In genomic region chr12:112806721-112807120, GRCh38 we compare ENCODE assay signal across 37 cellular contexts. TPM values are rescaled to one million over a fixed set of nuclear protein-coding genes. Genes with fewer than 3 reads are reported as not detected.
"Had no signal": no experiment of that assay in that cellular context is flagged by ENCODE, and none has a peak within 500 bp of the region (broad histone marks: within the 10 kb centered on the region; RNA-seq: fewer than 3 reads in every experiment).

No MANE protein-coding gene starts in this region.

- H3K9me3 Mint-ChIP-seq: activated B cell treated with CpG ODN at 0.5 μM for 24 hours; activated CD4-positive, alpha-beta memory T cell treated with anti-CD3 and anti-CD28 coated beads for 36 hours; activated CD4-positive, alpha-beta T cell treated with anti-CD3 and anti-CD28 coated beads, Interleukin-2, amount 10 ng/mL, durations not matched to agents 24 days and 14 days; activated CD8-positive, alpha-beta T cell treated with anti-CD3 and anti-CD28 coated beads for 36 hours; activated naive CD4-positive, alpha-beta T cell treated with anti-CD3 and anti-CD28 coated beads for 36 hours; activated naive CD4-positive, alpha-beta T cell treated with anti-CD3 and anti-CD28 coated beads, Interleukin-2, amount 50 U/mL, for 72 hours; activated naive CD8-positive, alpha-beta T cell treated with anti-CD3 and anti-CD28 coated beads for 36 hours; activated T-cell treated with anti-CD3 and anti-CD28 coated beads, Interleukin-2, amount 50 U/mL, for 4 hours; activated T-cell treated with anti-CD3 and anti-CD28 coated beads, Interleukin-2, amount 50 U/mL, for 72 hours; activated T-helper 1 cell treated with anti-CD3 and anti-CD28 coated beads, Interleukin-12 subunit alpha, Interleukin-12 subunit beta, Interleukin-2, Interleukin-4 antibody, amounts not matched to agents 30 ng/mL and 10 ng/mL and 1 ng/mL, durations not matched to agents 14 hours and 24 hours and 36 hours; activated T-helper 17 cell treated with anti-CD3 and anti-CD28 coated beads, Interleukin-2, amount 50 U/mL, for 72 hours; T-helper 1 cell treated with Interleukin-12 subunit alpha and Interleukin-12 subunit beta and Interleukin-4 antibody, amounts not matched to agents 30 μg/mL and 1 μg/mL, for 36 hours; T-helper 2 cell treated with Interferon-gamma antibody and Interleukin-4, amounts not matched to agents 5 μg/mL and 100 μg/mL, for 36 hours had no signal

- ATAC-seq: activated CD8-positive, alpha-beta T cell treated with anti-CD3 and anti-CD28 coated beads for 36 hours; activated naive CD4-positive, alpha-beta T cell treated with anti-CD3 and anti-CD28 coated beads, Interleukin-2, amount 50 U/mL, for 72 hours; activated T-cell treated with anti-CD3 and anti-CD28 coated beads, Interleukin-2, amount 50 U/mL, for 4 hours; activated T-cell treated with anti-CD3 and anti-CD28 coated beads, Interleukin-2, amount 50 U/mL, for 72 hours; activated T-helper 17 cell treated with anti-CD3 and anti-CD28 coated beads, Interleukin-2, amount 50 U/mL, for 72 hours; body of pancreas had no signal

- DNase-seq: activated B cell treated with CpG ODN at 0.5 μM for 24 hours; activated CD4-positive, alpha-beta memory T cell treated with anti-CD3 and anti-CD28 coated beads for 36 hours; activated CD4-positive, alpha-beta T cell treated with anti-CD3 and anti-CD28 coated beads for 4 hours; activated CD4-positive, alpha-beta T cell treated with anti-CD3 and anti-CD28 coated beads, Interleukin-2, amount 10 ng/mL, durations not matched to agents 24 days and 14 days; activated CD4-positive, alpha-beta T cell treated with anti-CD3 and anti-CD28 coated beads, Interleukin-2, amount 50 U/mL, for 1 hour; activated CD4-positive, alpha-beta T cell treated with anti-CD3 and anti-CD28 coated beads, Interleukin-2, amount 50 U/mL, for 4 hours; activated CD4-positive, CD25-positive, alpha-beta regulatory T cell treated with anti-CD3 and anti-CD28 coated beads, Interleukin-2, amount 50 U/mL, for 72 hours; activated CD8-positive, alpha-beta memory T cell treated with anti-CD3 and anti-CD28 coated beads, Interleukin-2, amount 50 U/mL, for 4 hours; activated CD8-positive, alpha-beta T cell treated with anti-CD3 and anti-CD28 coated beads for 36 hours; activated effector memory CD4-positive, alpha-beta T cell treated with anti-CD3 and anti-CD28 coated beads, Interleukin-2, amount 50 U/mL, for 16 hours; activated gamma-delta T cell treated with Interleukin-2 at 50 U/mL for 16 hours; activated naive CD4-positive, alpha-beta T cell; activated naive CD4-positive, alpha-beta T cell treated with anti-CD3 and anti-CD28 coated beads for 36 hours; activated naive CD4-positive, alpha-beta T cell treated with anti-CD3 and anti-CD28 coated beads, Interleukin-2, amount 50 U/mL, for 16 hours; activated naive CD8-positive, alpha-beta T cell treated with anti-CD3 and anti-CD28 coated beads for 36 hours; activated T-cell treated with anti-CD3 and anti-CD28 coated beads for 4 hours; activated T-cell treated with anti-CD3 and anti-CD28 coated beads, Interleukin-2, amount 50 U/mL, for 1 hour; activated T-cell treated with anti-CD3 and anti-CD28 coated beads, Interleukin-2, amount 50 U/mL, for 4 hours; activated T-cell treated with anti-CD3 and anti-CD28 coated beads, Interleukin-2, amount 50 U/mL, for 72 hours; amniotic stem cell; aorta; body of pancreas; brain microvascular endothelial cell; central memory CD4-positive, alpha-beta T cell; T-helper 2 cell; T-helper 9 cell had no signal

- FAIRE-seq: astrocyte, TTC549 had no signal

- H3K4me3 ChIP-seq: adrenal gland, body of pancreas, breast epithelium had no signal

- H3K36me3 Mint-ChIP-seq: activated CD4-positive, alpha-beta memory T cell treated with anti-CD3 and anti-CD28 coated beads for 36 hours; activated naive CD4-positive, alpha-beta T cell treated with anti-CD3 and anti-CD28 coated beads, Interleukin-2, amount 50 U/mL, for 72 hours; activated naive CD8-positive, alpha-beta T cell treated with anti-CD3 and anti-CD28 coated beads for 36 hours had no signal

- H3K4me1 Mint-ChIP-seq: activated B cell treated with CpG ODN at 0.5 μM for 24 hours; activated CD4-positive, alpha-beta T cell treated with anti-CD3 and anti-CD28 coated beads, Interleukin-2, amount 10 ng/mL, durations not matched to agents 24 days and 14 days; activated naive CD8-positive, alpha-beta T cell treated with anti-CD3 and anti-CD28 coated beads for 36 hours; activated T-helper 17 cell treated with anti-CD3 and anti-CD28 coated beads, Interleukin-2, amount 50 U/mL, for 72 hours had no signal

- H3K4me1 ChIP-seq: adrenal gland, body of pancreas, breast epithelium had no signal

- H3K27ac ChIP-seq: adrenal gland, body of pancreas, brain microvascular endothelial cell, breast epithelium, VCaP had no signal

- H3K9me3 ChIP-seq: adrenal gland, body of pancreas, breast epithelium had no signal

- H3K27ac Mint-ChIP-seq: activated B cell treated with CpG ODN at 0.5 μM for 24 hours; activated CD4-positive, alpha-beta memory T cell treated with anti-CD3 and anti-CD28 coated beads for 36 hours; activated CD4-positive, alpha-beta T cell treated with anti-CD3 and anti-CD28 coated beads, Interleukin-2, amount 10 ng/mL, durations not matched to agents 24 days and 14 days; activated CD8-positive, alpha-beta T cell treated with anti-CD3 and anti-CD28 coated beads for 36 hours; activated naive CD4-positive, alpha-beta T cell treated with anti-CD3 and anti-CD28 coated beads for 36 hours; activated naive CD4-positive, alpha-beta T cell treated with anti-CD3 and anti-CD28 coated beads, Interleukin-2, amount 50 U/mL, for 72 hours; activated naive CD8-positive, alpha-beta T cell treated with anti-CD3 and anti-CD28 coated beads for 36 hours; activated T-cell treated with anti-CD3 and anti-CD28 coated beads, Interleukin-2, amount 50 U/mL, for 72 hours; activated T-helper 1 cell treated with anti-CD3 and anti-CD28 coated beads, Interleukin-12 subunit alpha, Interleukin-12 subunit beta, Interleukin-2, Interleukin-4 antibody, amounts not matched to agents 30 ng/mL and 10 ng/mL and 1 ng/mL, durations not matched to agents 14 hours and 24 hours and 36 hours; activated T-helper 17 cell treated with anti-CD3 and anti-CD28 coated beads, Interleukin-2, amount 50 U/mL, for 72 hours; T-helper 1 cell treated with Interleukin-12 subunit alpha and Interleukin-12 subunit beta and Interleukin-4 antibody, amounts not matched to agents 30 μg/mL and 1 μg/mL, for 36 hours; T-helper 2 cell treated with Interferon-gamma antibody and Interleukin-4, amounts not matched to agents 5 μg/mL and 100 μg/mL, for 36 hours had no signal

- H3K4me3 Mint-ChIP-seq: activated B cell treated with CpG ODN at 0.5 μM for 24 hours; activated CD4-positive, alpha-beta memory T cell treated with anti-CD3 and anti-CD28 coated beads for 36 hours; activated CD4-positive, alpha-beta T cell treated with anti-CD3 and anti-CD28 coated beads, Interleukin-2, amount 10 ng/mL, durations not matched to agents 24 days and 14 days; activated CD8-positive, alpha-beta T cell treated with anti-CD3 and anti-CD28 coated beads for 36 hours; activated naive CD4-positive, alpha-beta T cell treated with anti-CD3 and anti-CD28 coated beads for 36 hours; activated naive CD8-positive, alpha-beta T cell treated with anti-CD3 and anti-CD28 coated beads for 36 hours; activated T-cell treated with anti-CD3 and anti-CD28 coated beads, Interleukin-2, amount 50 U/mL, for 4 hours; activated T-cell treated with anti-CD3 and anti-CD28 coated beads, Interleukin-2, amount 50 U/mL, for 72 hours; activated T-helper 1 cell treated with anti-CD3 and anti-CD28 coated beads, Interleukin-12 subunit alpha, Interleukin-12 subunit beta, Interleukin-2, Interleukin-4 antibody, amounts not matched to agents 30 ng/mL and 10 ng/mL and 1 ng/mL, durations not matched to agents 14 hours and 24 hours and 36 hours; activated T-helper 17 cell treated with anti-CD3 and anti-CD28 coated beads, Interleukin-2, amount 50 U/mL, for 72 hours; T-helper 1 cell treated with Interleukin-12 subunit alpha and Interleukin-12 subunit beta and Interleukin-4 antibody, amounts not matched to agents 30 μg/mL and 1 μg/mL, for 36 hours; T-helper 2 cell treated with Interferon-gamma antibody and Interleukin-4, amounts not matched to agents 5 μg/mL and 100 μg/mL, for 36 hours had no signal

RNA-seq across cellular contexts. Expression of gene RPH3A, which starts 15.2 kb away (rescaled TPM):
- total RNA-seq: activated B cell treated with CpG ODN at 0.5 μM for 24 hours; activated CD4-positive, alpha-beta memory T cell treated with anti-CD3 and anti-CD28 coated beads for 36 hours; activated CD4-positive, alpha-beta T cell treated with anti-CD3 and anti-CD28 coated beads, Interleukin-2, amount 10 ng/mL, durations not matched to agents 24 days and 14 days; activated CD8-positive, alpha-beta memory T cell treated with anti-CD3 and anti-CD28 coated beads for 36 hours; activated CD8-positive, alpha-beta T cell treated with anti-CD3 and anti-CD28 coated beads for 36 hours; activated naive CD4-positive, alpha-beta T cell treated with anti-CD3 and anti-CD28 coated beads for 36 hours; activated naive CD4-positive, alpha-beta T cell treated with anti-CD3 and anti-CD28 coated beads, Interleukin-2, amount 50 U/mL, for 72 hours; activated naive CD8-positive, alpha-beta T cell treated with anti-CD3 and anti-CD28 coated beads for 36 hours; activated T-cell treated with anti-CD3 and anti-CD28 coated beads, Interleukin-2, amount 50 U/mL, for 4 hours; activated T-cell treated with anti-CD3 and anti-CD28 coated beads, Interleukin-2, amount 50 U/mL, for 72 hours; activated T-helper 1 cell treated with anti-CD3 and anti-CD28 coated beads, Interleukin-12 subunit alpha, Interleukin-12 subunit beta, Interleukin-2, Interleukin-4 antibody, amounts not matched to agents 30 ng/mL and 10 ng/mL and 1 ng/mL, durations not matched to agents 14 hours and 24 hours and 36 hours; activated T-helper 17 cell treated with anti-CD3 and anti-CD28 coated beads, Interleukin-2, amount 50 U/mL, for 72 hours; astrocyte; body of pancreas had no signal
- polyA plus RNA-seq: aorta had no signal
